ENCODE assay signal across 21 cellular contexts in genomic region chr12:115886666-115887065, GRCh38.
"Had no signal": no experiment of that assay in that cellular context is flagged by ENCODE, and none has a peak within 500 bp of the region (broad histone marks: within the 10 kb centered on the region; RNA-seq: fewer than 3 reads in every experiment).

No MANE protein-coding gene starts in this region.

- H3K27me3 ChIP-seq: SJSA1 had no signal

- ATAC-seq: K562 had no signal

- H3K9me3 ChIP-seq: SJSA1 had no signal

- H3K4me3 ChIP-seq: K562, SJSA1, SK-N-MC had no signal

- H3K4me2 ChIP-seq: KMS-11 had no signal

- H3K36me3 ChIP-seq: SJSA1 had no signal

- H3K27ac ChIP-seq: HL-60, KMS-11, SJSA1, SK-N-MC had no signal

- DNase-seq: Kasumi-1, MV-4-11, NCI-H1048, NCI-H1105, NCI-H1417, NCI-H1436 treated with DMSO at 0.1 percent for 48 hours, NCI-H1694, NCI-H187 treated with DMSO at 0.1 percent for 48 hours, NCI-H2171 treated with DMSO at 0.1 percent for 48 hours, NCI-H345, NCI-H446 treated with DMSO at 0.1 percent for 48 hours, NCI-H526, NCI-H774, Right ventricle myocardium superior, RPMI8226, SIG-M5 had no signal

- H3K4me1 ChIP-seq: SJSA1 had no signal
